ENCODE assay signal across 20 cellular contexts in the genomic region with DNA sequence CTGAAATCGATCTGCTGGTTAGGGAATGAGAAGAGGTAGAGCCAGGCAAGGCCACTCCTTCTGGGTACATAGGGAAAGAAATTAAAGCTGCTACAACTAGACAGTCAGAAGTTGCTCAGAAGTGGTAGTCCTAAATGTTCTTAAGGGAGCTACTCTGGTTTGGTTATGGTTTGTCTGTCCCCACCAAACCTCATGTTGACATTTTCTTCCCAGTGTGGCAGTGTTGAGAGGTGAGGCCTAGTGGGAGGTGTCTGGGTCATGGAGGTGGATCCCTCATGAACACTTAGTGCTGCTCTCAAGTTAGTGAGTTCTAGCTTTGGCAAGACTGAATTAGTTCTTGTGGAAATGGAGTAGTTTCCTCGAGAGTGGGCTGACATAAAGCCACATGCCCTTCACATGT. TPM values are rescaled to one million over a fixed set of nuclear protein-coding genes. Genes with fewer than 3 reads are reported as not detected.
A peak's percentile ranks its signal among the peaks of the same experiment; 100 is the strongest.
DNase-seq lines count a peak whose midpoint lies in the region; ATAC-seq and TF ChIP-seq lines count a peak whose summit lies in the region.
"Had no signal": no experiment of that assay in that cellular context is flagged by ENCODE, and none has a peak within 500 bp of the region (broad histone marks: within the 10 kb centered on the region; RNA-seq: fewer than 3 reads in every experiment).

No MANE protein-coding gene starts in this region.

- ATAC-seq in activated naive CD4-positive, alpha-beta T cell treated with anti-CD3 and anti-CD28 coated beads, Interleukin-2, amount 50 U/mL, for 72 hours = no peak
- ATAC-seq in central memory CD8-positive, alpha-beta T cell (replicated peaks; ENCODE audit: extremely low read depth, poor library complexity, severe bottlenecking) = no peak
- no peak for ATAC-seq in stimulated activated memory B cell treated with anti-CD40 and anti-IgM and Interleukin-4, amounts not matched to agents 10 μg/mL and 1 μg/mL and 100 μg/mL, for 72 hours
- no peak for ATAC-seq in omental fat pad (ENCODE audit: low FRiP score)
- ATAC-seq: Panc1 had no signal

- peaks cover 24 to 42% of the 10 kb centered on the region in 2 donors for H3K36me3 Mint-ChIP-seq in activated naive CD4-positive, alpha-beta T cell treated with anti-CD3 and anti-CD28 coated beads, Interleukin-2, amount 50 U/mL, for 72 hours
- H3K36me3 Mint-ChIP-seq in CD8-positive, alpha-beta memory T cell = peaks cover 11 to 76% (median 33%) of the 10 kb centered on the region in 3 donors
- peaks cover 34% of the 10 kb centered on the region for H3K36me3 Mint-ChIP-seq in central memory CD8-positive, alpha-beta T cell (ENCODE audit: insufficient read depth)
- peaks cover 60% of the 10 kb centered on the region for H3K36me3 Mint-ChIP-seq in stimulated activated memory B cell treated with anti-CD40 and anti-IgM and Interleukin-4, amounts not matched to agents 10 μg/mL and 1 μg/mL and 100 μg/mL, for 72 hours

- no peak overlapping the region for H3K27ac ChIP-seq in CD8-positive, alpha-beta memory T cell (ENCODE audit: low read depth, low read length)
- H3K27ac ChIP-seq in stomach = no peak overlapping the region
- H3K27ac ChIP-seq: BLaER1 had no signal

- H3K4me1 ChIP-seq in CD8-positive, alpha-beta memory T cell (ENCODE audit: insufficient read depth, low read length) = no peaks in the 10 kb centered on the region
- no peaks in the 10 kb centered on the region for H3K4me1 ChIP-seq in stomach
- H3K4me1 ChIP-seq: BLaER1 had no signal

- H3K4me3 ChIP-seq in CD8-positive, alpha-beta memory T cell (ENCODE audit: low read length) = no peak overlapping the region
- no peak overlapping the region for H3K4me3 ChIP-seq in stomach
- H3K4me3 ChIP-seq: BLaER1 had no signal

- no peaks in the 10 kb centered on the region for H3K27me3 ChIP-seq in CD8-positive, alpha-beta memory T cell (ENCODE audit: insufficient read depth, low read length, poor library complexity, severe bottlenecking)
- H3K27me3 ChIP-seq in stomach = no peaks in the 10 kb centered on the region
- H3K27me3 ChIP-seq: BLaER1 had no signal

- peaks cover 22 to 40% (median 28%) of the 10 kb centered on the region in 3 donors for H3K4me1 Mint-ChIP-seq in CD8-positive, alpha-beta memory T cell
- H3K4me1 Mint-ChIP-seq in central memory CD8-positive, alpha-beta T cell = peaks cover 22% of the 10 kb centered on the region
- peaks cover 7% of the 10 kb centered on the region for H3K4me1 Mint-ChIP-seq in stimulated activated memory B cell treated with anti-CD40 and anti-IgM and Interleukin-4, amounts not matched to agents 10 μg/mL and 1 μg/mL and 100 μg/mL, for 72 hours

- H3K27me3 Mint-ChIP-seq in CD8-positive, alpha-beta memory T cell = no peaks in the 10 kb centered on the region
- no peaks in the 10 kb centered on the region for H3K27me3 Mint-ChIP-seq in central memory CD8-positive, alpha-beta T cell
- no peaks in the 10 kb centered on the region for H3K27me3 Mint-ChIP-seq in stimulated activated memory B cell treated with anti-CD40 and anti-IgM and Interleukin-4, amounts not matched to agents 10 μg/mL and 1 μg/mL and 100 μg/mL, for 72 hours

- H3K36me3 ChIP-seq in CD8-positive, alpha-beta memory T cell (ENCODE audit: insufficient read depth, low read length) = no peaks in the 10 kb centered on the region
- H3K36me3 ChIP-seq in stomach = peaks cover 51 to 99% (median 92%) of the 10 kb centered on the region in 4 donors

- intact Hi-C loops in stomach (cut with DNase I; ENCODE audit: low total_unique reads) = no loop called here

- peak overlapping the region; percentile 13 to 45 for H3K27ac Mint-ChIP-seq in activated naive CD4-positive, alpha-beta T cell treated with anti-CD3 and anti-CD28 coated beads, Interleukin-2, amount 50 U/mL, for 72 hours
- H3K27ac Mint-ChIP-seq in CD8-positive, alpha-beta memory T cell = peak overlapping the region in 6 of 8 donors; percentile 2 to 85 (median 34)
- peak overlapping the region; percentile 14 for H3K27ac Mint-ChIP-seq in central memory CD8-positive, alpha-beta T cell (ENCODE audit: low read depth)
- peak overlapping the region; percentile 6 for H3K27ac Mint-ChIP-seq in stimulated activated memory B cell treated with anti-CD40 and anti-IgM and Interleukin-4, amounts not matched to agents 10 μg/mL and 1 μg/mL and 100 μg/mL, for 72 hours
- H3K27ac Mint-ChIP-seq: HFFc6 had no signal

- H3K9me3 Mint-ChIP-seq in activated naive CD4-positive, alpha-beta T cell treated with anti-CD3 and anti-CD28 coated beads, Interleukin-2, amount 50 U/mL, for 72 hours = no peaks in the 10 kb centered on the region
- H3K9me3 Mint-ChIP-seq in CD8-positive, alpha-beta memory T cell = no peaks in the 10 kb centered on the region
- H3K9me3 Mint-ChIP-seq in central memory CD8-positive, alpha-beta T cell = no peaks in the 10 kb centered on the region
- H3K9me3 Mint-ChIP-seq in stimulated activated memory B cell treated with anti-CD40 and anti-IgM and Interleukin-4, amounts not matched to agents 10 μg/mL and 1 μg/mL and 100 μg/mL, for 72 hours = no peaks in the 10 kb centered on the region
- H3K9me3 Mint-ChIP-seq: HFFc6 had no signal

- no peak for TF ChIP-seq POLR2A in erythroblast (IDR thresholded peaks at IDR 0.05; ENCODE audit: low read length)
- no peak for TF ChIP-seq POLR2A in stomach (IDR thresholded peaks at IDR 0.05)

- TF ChIP-seq EP300 in stomach (IDR thresholded peaks at IDR 0.05) = no peak

- no peak for TF ChIP-seq CTCF in stomach (IDR thresholded peaks at IDR 0.05)
- no peak for TF ChIP-seq CTCF in omental fat pad (IDR thresholded peaks at IDR 0.05)

- POLR2A ChIA-PET in CD8-positive, alpha-beta memory T cell (lab: Charles Lee) = no interaction called here

- CTCF ChIA-PET in CD8-positive, alpha-beta memory T cell (lab: Charles Lee) = no interaction called here

- 78 to 93% (median 88%) methylated on average over 2 of the region's 2 CpGs for WGBS in stomach, 5 donors

- DNase-seq in activated naive CD4-positive, alpha-beta T cell treated with anti-CD3 and anti-CD28 coated beads, Interleukin-2, amount 50 U/mL, for 72 hours (ENCODE audit: low spot score in 2 of 2) = no peak
- no peak for DNase-seq in activated naive CD4-positive, alpha-beta T cell treated with Interleukin-2 at 50 U/mL for 16 hours
- no peak for DNase-seq in CD8-positive, alpha-beta memory T cell
- DNase-seq in central memory CD8-positive, alpha-beta T cell (ENCODE audit: low spot score in 2 of 2) = no peak
- DNase-seq in erythroblast (lab: John Stamatoyannopoulos, UW) = no peak
- no peak for DNase-seq in stomach
- no peak for DNase-seq in omental fat pad (ENCODE audit: low spot score)
- DNase-seq: COR-L47, DMS 273 treated with DMSO at 0.1 percent for 48 hours, DND-41, H7, HFFc6, KG1, NCI-H1105 treated with DMSO at 0.1 percent for 48 hours, NCI-H1694, NCI-H2081 treated with DMSO at 0.1 percent for 48 hours, NCI-H446 treated with DMSO at 0.1 percent for 48 hours had no signal

- H3K9me3 ChIP-seq in CD8-positive, alpha-beta memory T cell (ENCODE audit: low read length) = no peaks in the 10 kb centered on the region
- no peaks in the 10 kb centered on the region for H3K9me3 ChIP-seq in stomach
- H3K9me3 ChIP-seq: BLaER1 had no signal

- no peak overlapping the region for H3K4me3 Mint-ChIP-seq in CD8-positive, alpha-beta memory T cell
- H3K4me3 Mint-ChIP-seq in central memory CD8-positive, alpha-beta T cell = no peak overlapping the region
- no peak overlapping the region for H3K4me3 Mint-ChIP-seq in stimulated activated memory B cell treated with anti-CD40 and anti-IgM and Interleukin-4, amounts not matched to agents 10 μg/mL and 1 μg/mL and 100 μg/mL, for 72 hours
- H3K4me3 Mint-ChIP-seq: HFFc6 had no signal

RNA-seq across cellular contexts. Expression of gene RNF103, which starts 14.8 kb away (rescaled TPM):
- 10 to 100 TPM; 11.9 to 18.4 TPM for total RNA-seq in activated naive CD4-positive, alpha-beta T cell treated with anti-CD3 and anti-CD28 coated beads, Interleukin-2, amount 50 U/mL, for 72 hours
- 10 to 100 TPM; 14.6 TPM for total RNA-seq in CD8-positive, alpha-beta memory T cell
- 4.8 TPM for polyA plus RNA-seq in CD8-positive, alpha-beta memory T cell
- total RNA-seq in stomach = 100 to 1,000 TPM in 1 of 5 donors, 10 to 100 TPM in 4; 20.5 to 132 (median 53.8) TPM
- polyA plus RNA-seq in stomach = 10 to 100 TPM in 1 of 3 donors, 1 to 10 TPM in 2; 7.8 to 14.7 (median 8.5) TPM
- total RNA-seq in omental fat pad = 10 to 100 TPM; 22.7 to 41.0 (median 28.2) TPM

RNA-seq across cellular contexts. Expression of gene CHMP3, which starts 45.6 kb away (rescaled TPM):
- total RNA-seq in activated naive CD4-positive, alpha-beta T cell treated with anti-CD3 and anti-CD28 coated beads, Interleukin-2, amount 50 U/mL, for 72 hours = 10 to 100 TPM; 16.3 to 29.8 TPM
- total RNA-seq in CD8-positive, alpha-beta memory T cell = 10 to 100 TPM; 51.7 to 58.9 TPM
- 70.1 TPM for polyA plus RNA-seq in CD8-positive, alpha-beta memory T cell
- total RNA-seq in stomach (100 to 1,000 TPM in 2 of 5 donors, 10 to 100 TPM in 3; 25.7 to 158 (median 71.0) TPM), omental fat pad (100 to 1,000 TPM in 2 of 4 donors, 10 to 100 TPM in 2; 80.2 to 146 (median 111) TPM)
- polyA plus RNA-seq in stomach = 100 to 1,000 TPM in 2 of 3 donors, 10 to 100 TPM in 1; 70.8 to 123 (median 104) TPM
